In genomic region chr1:8351693-8352470, GRCh38 we compare ENCODE assay signal across 8 cellular contexts. TPM values are rescaled to one million over a fixed set of nuclear protein-coding genes. Genes with fewer than 3 reads are reported as not detected.
DNase-seq lines count a peak whose midpoint lies in the region; ATAC-seq and TF ChIP-seq lines count a peak whose summit lies in the region.

No MANE protein-coding gene starts in this region.

- peaks cover 25 to 37% of the 10 kb centered on the region in 2 donors for H3K36me3 ChIP-seq in ascending aorta
- H3K36me3 ChIP-seq in right lobe of liver: peaks cover 0 to 33% (median 22%) of the 10 kb centered on the region in 4 donors
- H3K36me3 ChIP-seq in MG63: peaks cover 16% of the 10 kb centered on the region

- 61% methylated on average over 5 of the region's 13 CpGs for WGBS in right lobe of liver (ENCODE audit: insufficient coverage, low coverage, low lambda C conversion rate, missing lambda C conversion rate)

- no peaks in the 10 kb centered on the region for H3K27me3 ChIP-seq in ascending aorta
- no peaks in the 10 kb centered on the region for H3K27me3 ChIP-seq in right lobe of liver
- H3K27me3 ChIP-seq in MG63: no peaks in the 10 kb centered on the region

- POLR2A ChIA-PET in HEK293T (lab: Yijun Ruan, JAX): no interaction called here

- intact Hi-C loops in ascending aorta (cut with DNase I) (no loop called here), right lobe of liver (cut with DNase I) (no loop called here)

- TF ChIP-seq POLR2A in right lobe of liver (IDR thresholded peaks at IDR 0.05): no peak

- ATAC-seq in right lobe of liver (peak; percentile 20 to 40 (median 32)), GM18511 (IDR thresholded peaks at IDR 0.05; ENCODE audit: unreplicated experiment) (no peak)

- CTCF ChIA-PET in HEK293T (lab: Yijun Ruan, JAX): interaction anchor here (1.2 to 1.8 kb wide), 3 partner anchors 12 to 377 kb away, joined by 3 to 6 read pairs (median 5); no protein-coding TSS in a partner anchor

- H3K4me1 ChIP-seq in ascending aorta (peaks cover 0 to 25% of the 10 kb centered on the region in 2 donors), right lobe of liver (no peaks in the 10 kb centered on the region)

- peak; percentile 50 for DNase-seq in AG20443 (ENCODE audit: low spot score)
- peak; percentile 67 for DNase-seq in HEK293T (ENCODE audit: extremely low spot score)
- DNase-seq in ascending aorta (ENCODE audit: low spot score in 2 of 2): no peak
- peak in 2 of 3 donors; percentile 49 to 60 for DNase-seq in right lobe of liver
- DNase-seq in HCEC 1CT: no peak
- no peak for DNase-seq in T-helper 2 cell
- DNase-seq in MG63: no peak

- peak overlapping the region in 1 of 2 donors; percentile 81 for H3K27ac ChIP-seq in ascending aorta
- H3K27ac ChIP-seq in right lobe of liver: peak overlapping the region in 1 of 3 donors; percentile 15

- H3K4me3 ChIP-seq in ascending aorta (no peak overlapping the region), right lobe of liver (no peak overlapping the region), MG63 (no peak overlapping the region)

- H3K9me3 ChIP-seq in ascending aorta (no peaks in the 10 kb centered on the region), right lobe of liver (no peaks in the 10 kb centered on the region), MG63 (no peaks in the 10 kb centered on the region)

- TF ChIP-seq CTCF in ascending aorta (IDR thresholded peaks at IDR 0.05) (peak; percentile 26 to 68 (median 63)), right lobe of liver (IDR thresholded peaks at IDR 0.05) (peak; percentile 38 to 54 (median 46))

TF ChIP-seq in HEK293T, 16 proteins besides CTCF, POLR2A, EP300 and RAD21:
- TF ChIP-seq HDGF (IDR thresholded peaks at IDR 0.05; ENCODE audit: borderline replicate concordance) (no peak), FOXM1 (IDR thresholded peaks at IDR 0.05; ENCODE audit: borderline replicate concordance) (no peak), TARDBP (IDR thresholded peaks at IDR 0.05) (no peak), SP1 (IDR thresholded peaks at IDR 0.05) (no peak), BHLHE40 (IDR thresholded peaks at IDR 0.05; ENCODE audit: borderline replicate concordance) (no peak), ARNT (IDR thresholded peaks at IDR 0.05) (no peak), SUZ12 (IDR thresholded peaks at IDR 0.05) (no peak)

RNA-seq across cellular contexts. Expression of gene SLC45A1, which starts 34.0 kb away (rescaled TPM):
- total RNA-seq in ascending aorta (3.2 TPM), right lobe of liver (under 1 TPM in 5 of 6 experiments, not detected in 1; 0.13 to 0.53 (median 0.25) TPM)
- 0.76 TPM in 1 of 2 replicates, not detected in the other for total RNA-seq in MG63 (2014; rRNA removed; shearing (Covaris generic); ENCODE audit: low replicate concordance)

Comparison
In these comparisons a context has a peak if more than half of its experiments do, and no peak if none do; other contexts are left out.
1. DNase-seq: peak in AG20443 (single experiment), HEK293T (single experiment) and right lobe of liver (2 of 3); none in ascending aorta (0 of 2), HCEC 1CT (single experiment), T-helper 2 cell (0 of 5) and MG63 (single experiment).